In the genomic region with DNA sequence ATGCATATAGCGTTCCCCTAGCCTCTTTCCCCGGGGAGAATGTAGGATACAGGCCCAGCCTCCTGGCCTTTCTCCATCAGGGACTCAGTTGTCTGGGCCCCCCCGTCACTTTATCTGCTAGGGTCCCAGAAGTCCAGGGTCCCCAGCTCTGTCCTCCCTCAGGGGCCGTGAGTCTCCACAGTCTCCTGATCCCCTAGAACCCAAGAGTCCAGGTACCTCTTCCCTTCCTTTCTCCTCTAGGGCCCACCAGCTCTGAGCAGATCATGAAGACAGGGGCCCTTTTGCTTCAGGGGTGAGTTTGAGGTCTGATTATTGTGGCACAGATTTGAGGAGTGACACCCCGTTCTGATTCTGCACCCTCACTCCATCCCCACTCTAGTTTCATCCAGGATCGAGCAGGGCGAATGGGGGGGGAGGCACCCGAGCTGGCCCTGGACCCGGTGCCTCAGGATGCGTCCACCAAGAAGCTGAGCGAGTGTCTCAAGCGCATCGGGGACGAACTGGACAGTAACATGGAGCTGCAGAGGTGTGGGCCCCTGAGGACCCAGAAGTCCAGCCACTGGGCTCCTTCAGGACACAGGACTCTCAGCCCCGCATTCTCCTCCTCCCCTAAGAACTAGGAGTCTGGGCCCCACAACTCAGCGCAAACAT, we compare ENCODE assay signal across 8 cellular contexts. TPM values are rescaled to one million over a fixed set of nuclear protein-coding genes. Genes with fewer than 3 reads are reported as not detected.
A peak's percentile ranks its signal among the peaks of the same experiment; 100 is the strongest.
DNase-seq lines count a peak whose midpoint lies in the region; ATAC-seq and TF ChIP-seq lines count a peak whose summit lies in the region.

No MANE protein-coding gene starts in this region.

- TF ChIP-seq CTCF in CD14-positive monocyte (IDR thresholded peaks at IDR 0.05): no peak

- H3K4me3 Mint-ChIP-seq in CD14-positive monocyte: peak overlapping the region; percentile 80 to 88
- H3K4me3 Mint-ChIP-seq in effector memory CD8-positive, alpha-beta T cell: peak overlapping the region; percentile 88 to 91

- peaks cover 15 to 28% of the 10 kb centered on the region in 2 donors for H3K36me3 Mint-ChIP-seq in CD14-positive monocyte
- peaks cover 25% of the 10 kb centered on the region for H3K36me3 Mint-ChIP-seq in effector memory CD8-positive, alpha-beta T cell (ENCODE audit: insufficient read depth)

- H3K4me1 ChIP-seq in neuron (ENCODE audit: insufficient read depth, low read length): peaks cover 15% of the 10 kb centered on the region

- ATAC-seq in effector memory CD8-positive, alpha-beta T cell (replicated peaks): no peak
- no peak for ATAC-seq in GM21360 (IDR thresholded peaks at IDR 0.05; ENCODE audit: unreplicated experiment)

- intact Hi-C loops in CD14-positive monocyte (cut with micrococcal nuclease): no loop called here

- H3K4me1 Mint-ChIP-seq in CD14-positive monocyte: peaks cover 43% of the 10 kb centered on the region
- peaks cover 16 to 18% of the 10 kb centered on the region in 2 donors for H3K4me1 Mint-ChIP-seq in effector memory CD8-positive, alpha-beta T cell (ENCODE audit: low read depth in 2 of 2)

- H3K27me3 ChIP-seq in MG63 (no peaks in the 10 kb centered on the region), neuron (ENCODE audit: insufficient read depth, low read length) (no peaks in the 10 kb centered on the region)

- H3K9me3 Mint-ChIP-seq in CD14-positive monocyte: no peaks in the 10 kb centered on the region
- no peaks in the 10 kb centered on the region for H3K9me3 Mint-ChIP-seq in effector memory CD8-positive, alpha-beta T cell

- H3K4me3 ChIP-seq in MG63 (peak overlapping the region; percentile 96), neuron (ENCODE audit: low read length) (peak overlapping the region; percentile 97)

- DNase-seq in CD14-positive monocyte (ENCODE audit: low spot score) (no peak), MG63 (no peak), GF-D8 (lab: John Stamatoyannopoulos, UW) (no peak), SW480 (ENCODE audit: low spot score) (no peak), cerebellar nuclear complex (lab: John Stamatoyannopoulos, UW) (no peak)
- no peak for DNase-seq in effector memory CD8-positive, alpha-beta T cell

- peaks cover 28% of the 10 kb centered on the region for H3K36me3 ChIP-seq in MG63
- H3K36me3 ChIP-seq in neuron (ENCODE audit: insufficient read depth, low read length): peaks cover 13% of the 10 kb centered on the region

- no peak overlapping the region for H2AFZ ChIP-seq in neuron (ENCODE audit: low read depth, low read length)

- peak overlapping the region; percentile 18 to 91 (median 82) for H3K27ac Mint-ChIP-seq in CD14-positive monocyte
- H3K27ac Mint-ChIP-seq in effector memory CD8-positive, alpha-beta T cell: peak overlapping the region; percentile 69 to 91

- peaks cover 0 to 2% (median 0%) of the 10 kb centered on the region in 3 donors for H3K27me3 Mint-ChIP-seq in CD14-positive monocyte (ENCODE audit: low read depth in 3 of 3)
- H3K27me3 Mint-ChIP-seq in effector memory CD8-positive, alpha-beta T cell: no peaks in the 10 kb centered on the region

- no peaks in the 10 kb centered on the region for H3K9me3 ChIP-seq in MG63
- H3K9me3 ChIP-seq in neuron (ENCODE audit: low read length): no peaks in the 10 kb centered on the region

RNA-seq across cellular contexts. Expression of a gene that starts 0.8 kb away (rescaled TPM):
- polyA plus RNA-seq in CD14-positive monocyte: 10 to 100 TPM; 69.2 to 80.5 TPM
- 38.2 and 61.4 TPM in 2 replicates for total RNA-seq in MG63 (2014; rRNA removed; shearing (Covaris generic); ENCODE audit: low replicate concordance)

RNA-seq across cellular contexts. Expression of a gene that starts 9.7 kb away (rescaled TPM):
- over 10,000 TPM; 23,650 to 26,681 TPM for polyA plus RNA-seq in CD14-positive monocyte
- total RNA-seq in MG63 (2014; rRNA removed; shearing (Covaris generic); ENCODE audit: low replicate concordance): 880 and 1,766 TPM in 2 replicates

RNA-seq across cellular contexts. Expression of a gene that starts 21.9 kb away (rescaled TPM):
- polyA plus RNA-seq in CD14-positive monocyte: under 1 TPM in 1 of 2 donors, not detected in 1; 0.38 TPM
- not detected in 2 replicates for total RNA-seq in MG63 (2014; rRNA removed; shearing (Covaris generic); ENCODE audit: low replicate concordance)

RNA-seq across cellular contexts. Expression of a gene that starts 37.7 kb away (rescaled TPM):
- polyA plus RNA-seq in CD14-positive monocyte: 10 to 100 TPM; 13.3 to 21.3 TPM
- 34.3 and 46.2 TPM in 2 replicates for total RNA-seq in MG63 (2014; rRNA removed; shearing (Covaris generic); ENCODE audit: low replicate concordance)

RNA-seq across cellular contexts. Expression of a gene that starts 38.3 kb away (rescaled TPM):
- 10 to 100 TPM; 40.1 to 41.9 TPM for polyA plus RNA-seq in CD14-positive monocyte
- 386 and 644 TPM in 2 replicates for total RNA-seq in MG63 (2014; rRNA removed; shearing (Covaris generic); ENCODE audit: low replicate concordance)
